26 cellular contexts compared by ENCODE assay signal in genomic region chr6:11830105-11830504, GRCh38. TPM values are rescaled to one million over a fixed set of nuclear protein-coding genes. Genes with fewer than 3 reads are reported as not detected.
DNase-seq lines count a peak whose midpoint lies in the region; ATAC-seq, FAIRE-seq and TF ChIP-seq lines count a peak whose summit lies in the region.
"Had no signal": no experiment of that assay in that cellular context is flagged by ENCODE, and none has a peak within 500 bp of the region (broad histone marks: within the 10 kb centered on the region; RNA-seq: fewer than 3 reads in every experiment).

No MANE protein-coding gene starts in this region.

- no peaks in the 10 kb centered on the region for H3K79me2 ChIP-seq in K562 (ENCODE audit: control insufficient read depth, insufficient read depth, low read length)

- no peak for TF ChIP-seq EP300 in K562 (IDR thresholded peaks at IDR 0.05; ENCODE audit: low read length)

- H3K4me2 ChIP-seq in K562 (ENCODE audit: insufficient read depth, low read length) = no peak overlapping the region

- no peak for ATAC-seq in K562
- ATAC-seq: activated T-cell treated with anti-CD3 and anti-CD28 coated beads, Interleukin-2, amount 50 U/mL, for 4 hours; naive thymus-derived CD8-positive, alpha-beta T cell had no signal

- no peak for TF ChIP-seq RAD21 in K562 (CRISPR knock-in tag; conservative IDR thresholded peaks at IDR 0.05 in 1 of 2, IDR thresholded peaks at IDR 0.05 in 1 of 2)

- H3K4me3 ChIP-seq in K562 (no peak overlapping the region), skeletal muscle tissue (ENCODE audit: low read length in 3 of 3) (no peak overlapping the region)
- H3K4me3 ChIP-seq: tibial nerve had no signal

- no TSS peak for BruUV-seq in K562 (replicated peaks; lab: Mats Ljungman, UMichigan)
- BruUV-seq in Calu3 (replicated peaks; lab: Mats Ljungman, UMichigan) = no TSS peak

- no peaks in the 10 kb centered on the region for H4K20me1 ChIP-seq in K562 (replicated peaks; ENCODE audit: control insufficient read depth, insufficient read depth, low read length)

- in situ Hi-C loops in K562 (cut with MboI) = no loop called here

- CTCF ChIA-PET in K562 (lab: Yijun Ruan, JAX; ENCODE audit: low intra/inter-chr PET ratio) (no interaction called here), Calu3 (lab: Charles Lee) (no interaction called here)

- TF ChIP-seq CTCF in K562 (IDR thresholded peaks at IDR 0.05 in 2 of 3, conservative IDR thresholded peaks at IDR 0.05 in 1 of 3; ENCODE audit: insufficient read depth in 2 of 3, low read depth in 1 of 3, low read length in 3 of 3) (no peak), Calu3 (IDR thresholded peaks at IDR 0.05; ENCODE audit: unreplicated experiment) (no peak)

- TF ChIP-seq POLR2A in K562 (conservative IDR thresholded peaks at IDR 0.05) = no peak

- no peak overlapping the region for H3K27ac ChIP-seq in K562 (ENCODE audit: extremely low read depth, low read depth, low read length)
- peak overlapping the region; percentile 4 for H3K27ac ChIP-seq in skeletal muscle tissue (ENCODE audit: low read depth, low read length)
- H3K27ac ChIP-seq: brain microvascular endothelial cell, tibial nerve, VCaP had no signal

- H3K4me1 ChIP-seq in K562 (replicated peaks in 1 of 2; ENCODE audit: control insufficient read depth in 2 of 2, insufficient read depth in 2 of 2, low read length in 2 of 2) = peaks cover 14 to 27% of the 10 kb centered on the region in 2 experiments; a peak in 4 of 5 replicates
- H3K4me1 ChIP-seq in skeletal muscle tissue (ENCODE audit: control insufficient read depth in 3 of 3, insufficient read depth in 3 of 3, low read length in 3 of 3) = peaks cover 0 to 15% (median 11%) of the 10 kb centered on the region in 3 donors

- H3K4me3 Mint-ChIP-seq in Calu3 (ENCODE audit: low read depth, unreplicated experiment) = no peak overlapping the region
- H3K4me3 Mint-ChIP-seq: activated CD4-positive, alpha-beta T cell treated with anti-CD3 and anti-CD28 coated beads, Interleukin-2, amount 10 ng/mL, durations not matched to agents 7 days and 5 days; activated T-cell treated with anti-CD3 and anti-CD28 coated beads, Interleukin-2, amount 50 U/mL, for 4 hours; CD4-positive, alpha-beta memory T cell; naive thymus-derived CD8-positive, alpha-beta T cell had no signal

- no peak overlapping the region for H3K27ac Mint-ChIP-seq in Calu3 (ENCODE audit: unreplicated experiment)
- H3K27ac Mint-ChIP-seq: activated CD4-positive, alpha-beta T cell treated with anti-CD3 and anti-CD28 coated beads, Interleukin-2, amount 10 ng/mL, durations not matched to agents 7 days and 5 days had no signal

- H3K9me3 ChIP-seq in K562 (replicated peaks; ENCODE audit: control insufficient read depth, insufficient read depth, low read depth, low read length) (0 out of 2 replicates have a peak, but pooled peaks cover 4% of the 10 kb centered on the region), skeletal muscle tissue (ENCODE audit: control insufficient read depth in 3 of 3, low read length in 3 of 3) (no peaks in the 10 kb centered on the region)
- H3K9me3 ChIP-seq: tibial nerve had no signal

- intact Hi-C loops in K562 (cut with micrococcal nuclease) = loop anchor here (5.0 kb wide), 2 partner anchors 102 to 177 kb away; no protein-coding TSS in a partner anchor
- intact Hi-C loops in Calu3 (cut with micrococcal nuclease; ENCODE audit: unreplicated experiment) = no loop called here

- no peaks in the 10 kb centered on the region for H3K36me3 ChIP-seq in K562 (ENCODE audit: control insufficient read depth, insufficient read depth, low read length)
- no peaks in the 10 kb centered on the region for H3K36me3 ChIP-seq in skeletal muscle tissue (ENCODE audit: control insufficient read depth in 3 of 3, insufficient read depth in 3 of 3, low read length in 3 of 3)
- H3K36me3 ChIP-seq: brain microvascular endothelial cell, tibial nerve had no signal

- H3K9me1 ChIP-seq in K562 (ENCODE audit: control insufficient read depth, insufficient read depth, low read length) = no peaks in the 10 kb centered on the region

- peak overlapping the region; percentile 56 for H2AFZ ChIP-seq in K562 (ENCODE audit: low read depth, low read length)

- H3K4me1 Mint-ChIP-seq in Calu3 (ENCODE audit: low read depth, unreplicated experiment) = no peaks in the 10 kb centered on the region

- no peaks in the 10 kb centered on the region for H3K27me3 Mint-ChIP-seq in Calu3 (ENCODE audit: unreplicated experiment)
- H3K27me3 Mint-ChIP-seq: activated CD4-positive, alpha-beta T cell treated with anti-CD3 and anti-CD28 coated beads, Interleukin-2, amount 10 ng/mL, durations not matched to agents 7 days and 5 days had no signal

- POLR2A ChIA-PET in K562 (lab: Yijun Ruan, JAX) = interaction anchor here (0.7 to 1.0 kb wide), 2 partner anchors 19 to 56 kb away, joined by 3 to 4 read pairs; no protein-coding TSS in a partner anchor

- DNase-seq in NCI-H2029 (lab: John Stamatoyannopoulos, UW) = peak; percentile 31
- no peak for DNase-seq in NCI-H2029 treated with DMSO at 0.1 percent for 48 hours (lab: John Stamatoyannopoulos, UW)
- DNase-seq in NCI-H524 (lab: John Stamatoyannopoulos, UW) = peak; percentile 8 to 79
- DNase-seq in K562 (ENCODE audit: extremely low read depth in 1 of 4, low spot score in 3 of 4) = peak in 1 of 4 experiments; percentile 19
- no peak for DNase-seq in activated CD4-positive, alpha-beta T cell treated with anti-CD3 and anti-CD28 coated beads for 1 hour
- DNase-seq in Calu3 = no peak
- DNase-seq in NCI-H226 = no peak
- DNase-seq: 8988T; activated CD4-positive, alpha-beta T cell treated with anti-CD3 and anti-CD28 coated beads, Interleukin-2, amount 10 ng/mL, durations not matched to agents 7 days and 5 days; activated naive CD4-positive, alpha-beta T cell; activated T-cell treated with anti-CD3 and anti-CD28 coated beads, Interleukin-2, amount 50 U/mL, for 4 hours; brain microvascular endothelial cell; CD4-positive, alpha-beta memory T cell; KG1; midbrain; naive thymus-derived CD8-positive, alpha-beta T cell; NCI-H1694 treated with DMSO at 0.1 percent for 48 hours; NCI-H345; NK-92 treated with Interleukin-12 subunit alpha and Interleukin-12 subunit beta, amount 100 ng/mL, for 24 hours; nucleus accumbens; small intestine; stimulated activated CD8-positive, alpha-beta memory T cell treated with anti-CD3 and anti-CD28 coated beads, Interleukin-4, amount 100 ng/mL, for 48 hours had no signal

- no peaks in the 10 kb centered on the region for H3K9me3 Mint-ChIP-seq in Calu3 (ENCODE audit: low read depth, unreplicated experiment)
- H3K9me3 Mint-ChIP-seq: activated CD4-positive, alpha-beta T cell treated with anti-CD3 and anti-CD28 coated beads, Interleukin-2, amount 10 ng/mL, durations not matched to agents 7 days and 5 days; activated T-cell treated with anti-CD3 and anti-CD28 coated beads, Interleukin-2, amount 50 U/mL, for 4 hours; CD4-positive, alpha-beta memory T cell; naive thymus-derived CD8-positive, alpha-beta T cell had no signal

- no peaks in the 10 kb centered on the region for H3K36me3 Mint-ChIP-seq in Calu3 (ENCODE audit: insufficient read depth, unreplicated experiment)
- H3K36me3 Mint-ChIP-seq: CD4-positive, alpha-beta memory T cell; naive thymus-derived CD8-positive, alpha-beta T cell had no signal

- FAIRE-seq in K562 (lab: Jason Lieb, UNC) = no peak
- FAIRE-seq: endothelial cell of umbilical vein, small intestine had no signal

- no peak overlapping the region for H3K9ac ChIP-seq in K562 (ENCODE audit: insufficient read depth in 1 of 2, low read depth in 2 of 2, low read length in 2 of 2)
- no peak overlapping the region for H3K9ac ChIP-seq in skeletal muscle tissue (ENCODE audit: low read depth in 1 of 3, low read length in 3 of 3)

- 31% methylated on average over 3 of the region's 3 CpGs for WGBS in K562 (ENCODE audit: insufficient coverage, low coverage, missing lambda C conversion rate)

- H3K27me3 ChIP-seq in K562 (ENCODE audit: control insufficient read depth in 2 of 2, insufficient read depth in 2 of 2, low read length in 2 of 2) (no peaks in the 10 kb centered on the region), skeletal muscle tissue (ENCODE audit: control insufficient read depth in 3 of 3, insufficient read depth in 3 of 3, low read length in 3 of 3) (no peaks in the 10 kb centered on the region)
- H3K27me3 ChIP-seq: brain microvascular endothelial cell, tibial nerve had no signal

TF ChIP-seq in K562, 482 proteins besides CTCF, POLR2A, EP300 and RAD21:
- TF ChIP-seq EZH2 (IDR thresholded peaks at IDR 0.05; ENCODE audit: borderline replicate concordance, low read depth, low read length) = no peak
- TF ChIP-seq ESRRA (IDR thresholded peaks at IDR 0.05; ENCODE audit: borderline replicate concordance, low read depth) = peak; percentile 76
- no peak for TF ChIP-seq MYC (IDR thresholded peaks at IDR 0.05; ENCODE audit: low read depth, low read length)
- no peak for TF ChIP-seq MYC (CRISPR knock-in tag; IDR thresholded peaks at IDR 0.05; ENCODE audit: borderline replicate concordance, low read depth)
- TF ChIP-seq CBFA2T3 (IDR thresholded peaks at IDR 0.05) = peak; percentile 21; the same call in 1 of the 2 replicates
- no peak for TF ChIP-seq ZNF324 (CRISPR knock-in tag; IDR thresholded peaks at IDR 0.05)

RNA-seq across cellular contexts. Expression of gene ADTRP, which starts 51.5 kb away (rescaled TPM):
- total RNA-seq in K562 (2011; cell fraction: chromatin; rRNA removed; ENCODE audit: low replicate concordance) = 13.8 and 18.6 TPM in 2 replicates
- 13.8 and 20.4 TPM in 2 replicates for total RNA-seq in K562 (2011; cell fraction: nucleolus; rRNA removed)
- 13.9 and 19.7 TPM in 2 replicates for total RNA-seq in K562 (2011; cell fraction: nucleoplasm; rRNA removed)
- total RNA-seq in K562 (2014; rRNA removed) (7.4 and 9.6 TPM in 2 replicates), K562 (2014; rRNA removed; fragmentation: Illumina TruSeq; extraction: Trizol) (13.3 and 13.9 TPM in 2 replicates), K562 (2015; rRNA removed; fragmentation: Illumina TruSeq; extraction: Trizol) (13.5 and 13.8 TPM in 2 replicates), K562 (2021) (11.7 and 12.3 TPM in 2 replicates), skeletal muscle tissue (under 0.01 TPM), Calu3 (2022) (0.54 TPM in 1 of 2 replicates, not detected in the other)
- polyA plus RNA-seq in K562 (2011; rRNA removed) (8.7 and 10.0 TPM in 2 replicates), K562 (2014; fragmentation: Illumina TruSeq; extraction: Trizol) (21.7 and 24.0 TPM in 2 replicates), K562 (2014; fragmentation: Nextera tagmentation; extraction: Ambion mirVana) (10 to 100 TPM; 13.6 to 18.3 TPM), K562 (2014; rRNA removed) (12.9 and 16.4 TPM in 2 replicates)
- 7.1 and 9.6 TPM in 2 replicates for polyA plus RNA-seq in K562 (2011; cell fraction: cytosol; rRNA removed)
- polyA plus RNA-seq in K562 (2011; cell fraction: nucleus; rRNA removed) = 16.3 and 17.9 TPM in 2 replicates
- 19.8 and 27.5 TPM in 2 replicates for polyA plus RNA-seq in K562 (2012)
- polyA minus RNA-seq in K562 (2011; rRNA and poly(A)+ RNA removed) = 7.4 and 9.3 TPM in 2 replicates
- polyA minus RNA-seq in K562 (2011; cell fraction: cytosol; rRNA and poly(A)+ RNA removed) = 3.6 and 6.5 TPM in 2 replicates
- polyA minus RNA-seq in K562 (2011; cell fraction: nucleus; rRNA and poly(A)+ RNA removed) = 6.1 and 7.9 TPM in 2 replicates
- total RNA-seq: tibial nerve had no signal

Comparison
In these comparisons a context has a peak if more than half of its experiments do, and no peak if none do; other contexts are left out.
1. DNase-seq: peak in NCI-H2029 (single experiment) and NCI-H524 (2 of 2); none in NCI-H2029 treated with DMSO at 0.1 percent for 48 hours (single experiment), activated CD4-positive, alpha-beta T cell treated with anti-CD3 and anti-CD28 coated beads for 1 hour (single experiment), Calu3 (single experiment) and NCI-H226 (single experiment).